Comparison of ENCODE assay signal across 9 cellular contexts in genomic region chr6:52284131-52284459, GRCh38. TPM values are rescaled to one million over a fixed set of nuclear protein-coding genes. Genes with fewer than 3 reads are reported as not detected.
A peak's percentile ranks its signal among the peaks of the same experiment; 100 is the strongest.
DNase-seq lines count a peak whose midpoint lies in the region; ATAC-seq and TF ChIP-seq lines count a peak whose summit lies in the region.
"Had no signal": no experiment of that assay in that cellular context is flagged by ENCODE, and none has a peak within 500 bp of the region (broad histone marks: within the 10 kb centered on the region; RNA-seq: fewer than 3 reads in every experiment).

No MANE protein-coding gene starts in this region.

- H3K9me3 Mint-ChIP-seq in activated naive CD4-positive, alpha-beta T cell treated with anti-CD3 and anti-CD28 coated beads for 36 hours = no peaks in the 10 kb centered on the region

- H3K4me3 ChIP-seq in HUES6 (ENCODE audit: low read depth, low read length) (peak overlapping the region; percentile 91), Panc1 (ENCODE audit: low read depth in 2 of 2, low read length in 2 of 2) (peak overlapping the region; percentile 84 to 93), epithelial cell of esophagus (ENCODE audit: low read length) (peak overlapping the region; percentile 80), neuronal stem cell (ENCODE audit: low read length in 2 of 2) (peak overlapping the region; percentile 87)

- peaks cover 13% of the 10 kb centered on the region; the same call in 1 of the 2 replicates for H3K4me1 ChIP-seq in HUES6 (ENCODE audit: control insufficient read depth, insufficient read depth, low read length)
- H3K4me1 ChIP-seq in Panc1 (ENCODE audit: control insufficient read depth, insufficient read depth, low read length) = peaks cover 15% of the 10 kb centered on the region
- H3K4me1 ChIP-seq in neuronal stem cell (ENCODE audit: control insufficient read depth in 2 of 2, insufficient read depth in 1 of 2, low read depth in 1 of 2, low read length in 2 of 2) = peaks cover 3 to 7% of the 10 kb centered on the region in 2 donors

- H3K27me3 Mint-ChIP-seq in activated naive CD4-positive, alpha-beta T cell treated with anti-CD3 and anti-CD28 coated beads for 36 hours (ENCODE audit: low read depth) = no peaks in the 10 kb centered on the region

- peak; percentile 61 for DNase-seq in activated naive CD4-positive, alpha-beta T cell treated with anti-CD3 and anti-CD28 coated beads for 36 hours
- no peak for DNase-seq in activated naive CD4-positive, alpha-beta T cell treated with Interleukin-2 at 50 U/mL for 16 hours
- DNase-seq in Panc1 (ENCODE audit: low read depth, low spot score) (no peak), epithelial cell of esophagus (ENCODE audit: low read depth) (no peak), neuronal stem cell (ENCODE audit: low spot score) (peak; percentile 72)

- BruUV-seq in Panc1 (replicated peaks; lab: Mats Ljungman, UMichigan) = TSS peak; percentile 79

- no peak overlapping the region for H2BK15ac ChIP-seq in neuronal stem cell (ENCODE audit: low read length)

- H4K8ac ChIP-seq in neuronal stem cell (ENCODE audit: low read depth, low read length) = no peak overlapping the region

- H3K9me3 ChIP-seq in HUES6 (ENCODE audit: control insufficient read depth, insufficient read depth, low read depth, low read length) = no peaks in the 10 kb centered on the region
- H3K9me3 ChIP-seq in Panc1 (ENCODE audit: control insufficient read depth, insufficient read depth, low read depth, low read length) = no peaks in the 10 kb centered on the region
- no peaks in the 10 kb centered on the region for H3K9me3 ChIP-seq in neuronal stem cell (replicated peaks in 1 of 2; ENCODE audit: control insufficient read depth in 2 of 2, insufficient read depth in 1 of 2, low read depth in 1 of 2, low read length in 2 of 2)

- H4K91ac ChIP-seq in neuronal stem cell (ENCODE audit: low read depth, low read length, poor library complexity) = no peak overlapping the region

- no peak overlapping the region for H3K4me3 Mint-ChIP-seq in activated naive CD4-positive, alpha-beta T cell treated with anti-CD3 and anti-CD28 coated beads for 36 hours

- H3K79me1 ChIP-seq in neuronal stem cell (ENCODE audit: low read depth, low read length) = peaks cover 3% of the 10 kb centered on the region

- H3K23ac ChIP-seq in neuronal stem cell (ENCODE audit: low read depth, low read length, poor library complexity) = no peak overlapping the region

- H3K4ac ChIP-seq in neuronal stem cell (ENCODE audit: low read length) = no peak overlapping the region

- no CpG with 5 or more reads among the region's 14 CpGs for WGBS in neuronal stem cell (ENCODE audit: extremely low coverage in 2 of 2, insufficient read length in 2 of 2, insufficient replicate concordance in 1 of 2), 2 donors

- peak overlapping the region; percentile 50 for H3K4me2 ChIP-seq in neuronal stem cell (ENCODE audit: insufficient read depth, low read length, poor library complexity, severe bottlenecking)

- H3K4me1 Mint-ChIP-seq in activated naive CD4-positive, alpha-beta T cell treated with anti-CD3 and anti-CD28 coated beads for 36 hours (ENCODE audit: low read depth) = peaks cover 53% of the 10 kb centered on the region

- no peak overlapping the region for H3K27ac Mint-ChIP-seq in activated naive CD4-positive, alpha-beta T cell treated with anti-CD3 and anti-CD28 coated beads for 36 hours

- TF ChIP-seq CTCF in Panc1 (IDR thresholded peaks at IDR 0.05) (no peak), epithelial cell of esophagus (IDR thresholded peaks at IDR 0.05; ENCODE audit: insufficient read depth, low read depth, low read length, missing control alignments) (no peak)

- H2BK5ac ChIP-seq in neuronal stem cell (ENCODE audit: low read length) = peak overlapping the region; percentile 63

- H2BK12ac ChIP-seq in neuronal stem cell (ENCODE audit: low read length) = no peak overlapping the region

- POLR2A ChIA-PET in Panc1 (lab: Charles Lee) = no interaction called here

- in situ Hi-C loops in Panc1 (cut with HindIII; ENCODE audit: low pct_unique_long_range_greater_than_20kb, low sequenced_read_pairs) = loop anchor here (10.0 kb wide), 1 partner anchor 121 kb away; no protein-coding TSS in a partner anchor

- H3K27me3 ChIP-seq in HUES6 (ENCODE audit: control insufficient read depth, insufficient read depth, low read length) (no peaks in the 10 kb centered on the region), Panc1 (ENCODE audit: control insufficient read depth, insufficient read depth, low read length) (no peaks in the 10 kb centered on the region), neuronal stem cell (ENCODE audit: control insufficient read depth in 3 of 3, insufficient read depth in 3 of 3, low read depth in 1 of 3, low read length in 3 of 3) (peaks cover 0 to 2% (median 0%) of the 10 kb centered on the region in 3 experiments)

- H2AFZ ChIP-seq in neuronal stem cell (ENCODE audit: low read length) = peak overlapping the region; percentile 92

- H3K9ac ChIP-seq in HUES6 (ENCODE audit: low read length) = peak overlapping the region; percentile 99
- peak overlapping the region; percentile 64 for H3K9ac ChIP-seq in neuronal stem cell (ENCODE audit: low read depth, low read length, poor library complexity)

- H3K14ac ChIP-seq in neuronal stem cell (ENCODE audit: low read length) = no peak overlapping the region

- H3K36me3 ChIP-seq in HUES6 (ENCODE audit: control insufficient read depth, insufficient read depth, low read length) (peaks cover 46% of the 10 kb centered on the region), Panc1 (ENCODE audit: control insufficient read depth, insufficient read depth, low read length) (peaks cover 40% of the 10 kb centered on the region), neuronal stem cell (replicated peaks in 1 of 2; ENCODE audit: control insufficient read depth in 2 of 2, insufficient read depth in 2 of 2, low read length in 2 of 2) (peaks cover 22 to 45% of the 10 kb centered on the region in 2 donors)

- peak overlapping the region; percentile 88 for H3K18ac ChIP-seq in neuronal stem cell (ENCODE audit: low read length)

- peak; percentile 26; the same call in 1 of the 2 replicates for ATAC-seq in Panc1
- ATAC-seq in HG02884 (IDR thresholded peaks at IDR 0.05; ENCODE audit: unreplicated experiment) = no peak
- no peak for ATAC-seq in esophagus mucosa

- intact Hi-C loops in activated naive CD4-positive, alpha-beta T cell treated with anti-CD3 and anti-CD28 coated beads for 36 hours (cut with micrococcal nuclease) = loop anchor here (1.0 to 2.0 kb wide), 15 partner anchors 8 to 711 kb away; partner anchors contain the start of genes EFHC1, GSTA4 and PAQR8
- intact Hi-C loops in Panc1 (cut with micrococcal nuclease; ENCODE audit: unreplicated experiment) = loop anchor here (2.0 to 10.0 kb wide), 2 partner anchors 79 to 381 kb away; partner anchors contain the start of gene PAQR8

- peaks cover 39% of the 10 kb centered on the region for H3K36me3 Mint-ChIP-seq in activated naive CD4-positive, alpha-beta T cell treated with anti-CD3 and anti-CD28 coated beads for 36 hours (ENCODE audit: low read depth)

- H2AK5ac ChIP-seq in neuronal stem cell (ENCODE audit: low read depth, low read length) = no peak overlapping the region

- H2BK120ac ChIP-seq in neuronal stem cell (ENCODE audit: low read depth, low read length) = no peak overlapping the region

- H3K27ac ChIP-seq in HUES6 (ENCODE audit: low read depth, low read length) (peak overlapping the region; percentile 95), Panc1 (ENCODE audit: low read length) (peak overlapping the region; percentile 91), neuronal stem cell (replicated peaks; ENCODE audit: low read length) (peak overlapping the region; percentile 65)

- CTCF ChIA-PET in activated naive CD4-positive, alpha-beta T cell treated with anti-CD3 and anti-CD28 coated beads for 36 hours (lab: Charles Lee) = interaction anchor here (0.9 to 8.9 kb wide), 8 partner anchors 16 to 379 kb away, joined by 3 to 198 read pairs (median 14); no protein-coding TSS in a partner anchor
- CTCF ChIA-PET in Panc1 (lab: Charles Lee) = no interaction called here

RNA-seq across cellular contexts. Expression of gene MCM3, which starts 0.4 kb away (rescaled TPM):
- 100 to 1,000 TPM; 256 to 258 TPM for total RNA-seq in activated naive CD4-positive, alpha-beta T cell treated with anti-CD3 and anti-CD28 coated beads for 36 hours
- total RNA-seq in Panc1 (2021; ENCODE audit: unreplicated experiment) = 107 TPM
- polyA plus RNA-seq in Panc1 (2012; ENCODE audit: insufficient read length) = 60.2 TPM
- 102 TPM for polyA plus RNA-seq in neuronal stem cell (2013, experiment 1 of 2)
- 98.5 TPM for polyA plus RNA-seq in neuronal stem cell (2013, experiment 2 of 2)
- total RNA-seq in esophagus mucosa = 30.3 TPM

RNA-seq across cellular contexts. Expression of gene IL17F, which starts 39.8 kb away (rescaled TPM):
- total RNA-seq in activated naive CD4-positive, alpha-beta T cell treated with anti-CD3 and anti-CD28 coated beads for 36 hours = 1 to 10 TPM; 2.3 to 3.3 TPM
- not detected for total RNA-seq in Panc1 (2021; ENCODE audit: unreplicated experiment)
- not detected for polyA plus RNA-seq in Panc1 (2012; ENCODE audit: insufficient read length)
- not detected for polyA plus RNA-seq in neuronal stem cell (2013, experiment 1 of 2)
- polyA plus RNA-seq in neuronal stem cell (2013, experiment 2 of 2) = not detected
- 0.20 TPM for total RNA-seq in esophagus mucosa
- total RNA-seq: glomerular endothelial cell had no signal

Comparison
In these comparisons a context has a peak if more than half of its experiments do, and no peak if none do; other contexts are left out.
1. DNase-seq: peak in activated naive CD4-positive, alpha-beta T cell treated with anti-CD3 and anti-CD28 coated beads for 36 hours (single experiment) and neuronal stem cell (single experiment); none in activated naive CD4-positive, alpha-beta T cell treated with Interleukin-2 at 50 U/mL for 16 hours (single experiment), Panc1 (single experiment) and epithelial cell of esophagus (single experiment).
2. Peak in every context shown above with its lines, with median percentiles within 50 percentile points of each other: H3K27ac ChIP-seq and H3K4me3 ChIP-seq.